ENCODE assay signal across 24 cellular contexts in the genomic region with DNA sequence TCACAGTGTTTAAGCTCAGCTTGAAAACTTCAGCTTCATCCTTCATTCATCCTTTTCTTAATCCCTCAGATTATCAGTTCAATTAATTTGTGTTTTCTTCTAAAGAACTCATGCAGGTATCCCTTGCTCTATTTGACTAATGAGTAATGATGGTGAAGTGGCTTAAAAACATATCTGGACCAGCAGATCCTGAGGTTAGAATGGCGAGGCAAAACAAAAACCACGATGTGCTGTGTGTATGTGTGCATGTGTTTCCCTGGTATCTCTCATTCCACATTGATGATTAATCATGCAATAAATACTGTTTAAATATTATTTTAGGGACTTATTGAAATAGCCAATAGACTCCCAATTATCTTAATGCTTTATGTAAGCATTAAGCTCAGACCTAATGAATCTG.
DNase-seq lines count a peak whose midpoint lies in the region; ATAC-seq and TF ChIP-seq lines count a peak whose summit lies in the region.
"Had no signal": no experiment of that assay in that cellular context is flagged by ENCODE, and none has a peak within 500 bp of the region (broad histone marks: within the 10 kb centered on the region; RNA-seq: fewer than 3 reads in every experiment).

No MANE protein-coding gene starts in this region.

- intact Hi-C loops in OCI-LY7 (cut with micrococcal nuclease; ENCODE audit: unreplicated experiment) = no loop called here

- H2AFZ ChIP-seq in OCI-LY7 (ENCODE audit: low read length) = no peak overlapping the region

- no TSS peak for BruUV-seq in OCI-LY7 (replicated peaks; lab: Mats Ljungman, UMichigan)

- no peaks in the 10 kb centered on the region for H3K79me2 ChIP-seq in OCI-LY7 (ENCODE audit: insufficient read depth, low read depth, low read length)

- CTCF ChIA-PET in OCI-LY7 (lab: Charles Lee; ENCODE audit: unreplicated experiment) = no interaction called here

- no peaks in the 10 kb centered on the region for H3K27me3 ChIP-seq in foreskin keratinocyte
- H3K27me3 ChIP-seq: BLaER1, SJSA1, upper lobe of left lung had no signal

- H3K9me3 ChIP-seq in OCI-LY7 (ENCODE audit: low read length) = peaks cover 3% of the 10 kb centered on the region; the same call in 1 of the 2 replicates
- H3K9me3 ChIP-seq: SJSA1, upper lobe of left lung had no signal

- POLR2A ChIA-PET in OCI-LY7 (lab: Charles Lee) = no interaction called here

- H3K9me2 ChIP-seq in OCI-LY7 (ENCODE audit: insufficient read depth, low read length) = no peaks in the 10 kb centered on the region

- no peaks in the 10 kb centered on the region for H3K4me1 ChIP-seq in foreskin keratinocyte
- no peaks in the 10 kb centered on the region for H3K4me1 ChIP-seq in OCI-LY7 (ENCODE audit: insufficient read depth, low read length, poor library complexity, severe bottlenecking)
- H3K4me1 ChIP-seq: BLaER1, SJSA1, upper lobe of left lung had no signal

- no peak overlapping the region for H3K4me3 ChIP-seq in OCI-LY7 (ENCODE audit: low read depth, low read length, poor library complexity, severe bottlenecking)
- H3K4me3 ChIP-seq: BLaER1, GM12878, SJSA1, upper lobe of left lung had no signal

- TF ChIP-seq CTCF in foreskin keratinocyte (conservative IDR thresholded peaks at IDR 0.05) (no peak), OCI-LY7 (conservative IDR thresholded peaks at IDR 0.05; ENCODE audit: low read length) (no peak)

- no peaks in the 10 kb centered on the region for H4K20me1 ChIP-seq in OCI-LY7 (ENCODE audit: insufficient read depth, low read length)
- H4K20me1 ChIP-seq: BLaER1 had no signal

- no peak overlapping the region for H3K27ac ChIP-seq in foreskin keratinocyte
- H3K27ac ChIP-seq in OCI-LY7 (ENCODE audit: low read depth, low read length, poor library complexity, severe bottlenecking) = no peak overlapping the region
- H3K27ac ChIP-seq: BLaER1, SJSA1, upper lobe of left lung, VCaP had no signal

- H3K36me3 ChIP-seq in OCI-LY7 (ENCODE audit: insufficient read depth, low read length) = no peaks in the 10 kb centered on the region
- H3K36me3 ChIP-seq: BLaER1, SJSA1, upper lobe of left lung had no signal

- DNase-seq in ELR (ENCODE audit: low read depth) (peak; percentile 50), NCI-H1105 (lab: John Stamatoyannopoulos, UW) (peak; percentile 11), RPMI7951 (ENCODE audit: low read depth) (peak; percentile 39), foreskin keratinocyte (peak; percentile 48 to 61), OCI-LY7 (ENCODE audit: low spot score) (no peak)
- DNase-seq: activated CD4-positive, alpha-beta T cell treated with anti-CD3 and anti-CD28 coated beads, Interleukin-2, amount 50 U/mL, for 4 hours; activated naive CD4-positive, alpha-beta T cell treated with Interleukin-2 at 50 U/mL for 16 hours; aorta; Calu3; GF-D8; H9; hypothalamus; mesenchymal stem cell; NCI-H187; stimulated activated CD4-positive, alpha-beta T cell treated with anti-CD3 and anti-CD28 coated beads, Interleukin-2, amount 100 ng/mL, for 48 hours; stimulated activated naive CD8-positive, alpha-beta T cell treated with anti-CD3 and anti-CD28 coated beads, Interleukin-15, amount 100 ng/mL, for 72 hours; T-helper 17 cell; upper lobe of left lung had no signal

- ATAC-seq in foreskin keratinocyte (peak; percentile 34), GM18858 (IDR thresholded peaks at IDR 0.05; ENCODE audit: unreplicated experiment) (no peak), HG03354 (IDR thresholded peaks at IDR 0.05; ENCODE audit: poor library complexity, severe bottlenecking, unreplicated experiment) (no peak)
- ATAC-seq: GM12878; stimulated activated naive CD8-positive, alpha-beta T cell treated with anti-CD3 and anti-CD28 coated beads, Interleukin-15, amount 100 ng/mL, for 72 hours; T-helper 17 cell had no signal

- H3K4me2 ChIP-seq in OCI-LY7 (ENCODE audit: low read length) = no peak overlapping the region
- H3K4me2 ChIP-seq: BLaER1 had no signal
